In genomic region chr4:75087416-75087815, GRCh38 we compare ENCODE assay signal across 24 cellular contexts.
"Had no signal": no experiment of that assay in that cellular context is flagged by ENCODE, and none has a peak within 500 bp of the region (broad histone marks: within the 10 kb centered on the region; RNA-seq: fewer than 3 reads in every experiment).

No MANE protein-coding gene starts in this region.

- H3K27me3 ChIP-seq: brain microvascular endothelial cell had no signal

- H3K27ac ChIP-seq: brain microvascular endothelial cell, dorsolateral prefrontal cortex had no signal

- ATAC-seq: activated CD4-positive, alpha-beta T cell treated with anti-CD3 and anti-CD28 coated beads for 36 hours; activated CD8-positive, alpha-beta T cell treated with anti-CD3 and anti-CD28 coated beads, Interleukin-2, amount 10 ng/mL, durations not matched to agents 7 days and 5 days; activated T-cell treated with anti-CD3 and anti-CD28 coated beads, Interleukin-2, amount 50 U/mL, for 72 hours; esophagus mucosa had no signal

- H3K4me3 ChIP-seq: coronary artery, dorsolateral prefrontal cortex had no signal

- DNase-seq: activated CD4-positive, alpha-beta memory T cell treated with anti-CD3 and anti-CD28 coated beads for 36 hours; activated CD4-positive, alpha-beta T cell treated with anti-CD3 and anti-CD28 coated beads for 36 hours; activated CD4-positive, alpha-beta T cell treated with anti-CD3 and anti-CD28 coated beads, Interleukin-2, amount 10 ng/mL, durations not matched to agents 24 days and 14 days; activated CD4-positive, CD25-positive, alpha-beta regulatory T cell; activated CD4-positive, CD25-positive, alpha-beta regulatory T cell treated with anti-CD3 and anti-CD28 coated beads, Interleukin-2, amount 50 U/mL, for 72 hours; activated CD8-positive, alpha-beta memory T cell treated with anti-CD3 and anti-CD28 coated beads, Interleukin-2, amount 50 U/mL, for 48 hours; activated CD8-positive, alpha-beta T cell treated with anti-CD3 and anti-CD28 coated beads, Interleukin-2, amount 10 ng/mL, durations not matched to agents 7 days and 5 days; activated gamma-delta T cell; activated naive CD4-positive, alpha-beta T cell; activated naive CD4-positive, alpha-beta T cell treated with anti-CD3 and anti-CD28 coated beads, Interleukin-2, amount 50 U/mL, for 16 hours; activated T-cell treated with anti-CD3 and anti-CD28 coated beads for 4 hours; activated T-cell treated with anti-CD3 and anti-CD28 coated beads, Interleukin-2, amount 50 U/mL, for 24 hours; activated T-cell treated with anti-CD3 and anti-CD28 coated beads, Interleukin-2, amount 50 U/mL, for 72 hours; amniotic stem cell; anterior cingulate cortex; brain microvascular endothelial cell; dorsolateral prefrontal cortex; effector memory CD4-positive, alpha-beta T cell; endodermal cell; foreskin fibroblast; head of caudate nucleus; T-helper 2 cell had no signal

- H3K36me3 ChIP-seq: brain microvascular endothelial cell had no signal
